ENCODE assay signal across 26 cellular contexts in genomic region chr1:96978867-96979266, GRCh38.
"Had no signal": no experiment of that assay in that cellular context is flagged by ENCODE, and none has a peak within 500 bp of the region (broad histone marks: within the 10 kb centered on the region; RNA-seq: fewer than 3 reads in every experiment).

No MANE protein-coding gene starts in this region.

- H3K36me3 Mint-ChIP-seq: activated naive CD8-positive, alpha-beta T cell treated with anti-CD3 and anti-CD28 coated beads for 36 hours; stimulated activated effector memory CD8-positive, alpha-beta T cell treated with anti-CD3 and anti-CD28 coated beads, Interleukin-12 subunit alpha, Interleukin-12 subunit beta, amount 100 ng/mL, for 72 hours had no signal

- H3K4me3 Mint-ChIP-seq: activated B cell treated with CpG ODN at 0.5 μM for 24 hours; activated naive CD8-positive, alpha-beta T cell treated with anti-CD3 and anti-CD28 coated beads for 36 hours; nephron progenitor cell; stimulated activated effector memory CD8-positive, alpha-beta T cell treated with anti-CD3 and anti-CD28 coated beads, Interleukin-12 subunit alpha, Interleukin-12 subunit beta, amount 100 ng/mL, for 72 hours; stimulated activated naive CD8-positive, alpha-beta T cell treated with anti-CD3 and anti-CD28 coated beads, Interleukin-15, Interleukin-2, amounts not matched to agents 100 ng/mL and 50 ng/mL, for 24 hours had no signal

- H3K4me3 ChIP-seq: adrenal gland, body of pancreas, esophagus squamous epithelium, ovary, sigmoid colon, thoracic aorta had no signal

- H3K27me3 Mint-ChIP-seq: activated B cell treated with CpG ODN at 0.5 μM for 24 hours had no signal

- H3K4me1 ChIP-seq: adrenal gland, body of pancreas, esophagus squamous epithelium, sigmoid colon had no signal

- H3K4me1 Mint-ChIP-seq: activated B cell treated with CpG ODN at 0.5 μM for 24 hours; activated naive CD8-positive, alpha-beta T cell treated with anti-CD3 and anti-CD28 coated beads for 36 hours; stimulated activated effector memory CD8-positive, alpha-beta T cell treated with anti-CD3 and anti-CD28 coated beads, Interleukin-12 subunit alpha, Interleukin-12 subunit beta, amount 100 ng/mL, for 72 hours had no signal

- H3K9me3 ChIP-seq: adrenal gland, body of pancreas, esophagus squamous epithelium, neutrophil, ovary, sigmoid colon, thoracic aorta had no signal

- H3K27ac Mint-ChIP-seq: activated B cell treated with CpG ODN at 0.5 μM for 24 hours; activated naive CD8-positive, alpha-beta T cell treated with anti-CD3 and anti-CD28 coated beads for 36 hours; nephron progenitor cell; progenitor cell of endocrine pancreas; stimulated activated effector memory CD8-positive, alpha-beta T cell treated with anti-CD3 and anti-CD28 coated beads, Interleukin-12 subunit alpha, Interleukin-12 subunit beta, amount 100 ng/mL, for 72 hours; stimulated activated naive CD8-positive, alpha-beta T cell treated with anti-CD3 and anti-CD28 coated beads, Interleukin-15, Interleukin-2, amounts not matched to agents 100 ng/mL and 50 ng/mL, for 24 hours had no signal

- H3K9me3 Mint-ChIP-seq: activated B cell treated with CpG ODN at 0.5 μM for 24 hours; activated naive CD8-positive, alpha-beta T cell treated with anti-CD3 and anti-CD28 coated beads for 36 hours; nephron progenitor cell; stimulated activated effector memory CD8-positive, alpha-beta T cell treated with anti-CD3 and anti-CD28 coated beads, Interleukin-12 subunit alpha, Interleukin-12 subunit beta, amount 100 ng/mL, for 72 hours; stimulated activated naive CD8-positive, alpha-beta T cell treated with anti-CD3 and anti-CD28 coated beads, Interleukin-15, Interleukin-2, amounts not matched to agents 100 ng/mL and 50 ng/mL, for 24 hours had no signal

- DNase-seq: activated B cell treated with CpG ODN at 0.5 μM for 24 hours; activated CD4-positive, alpha-beta T cell treated with anti-CD3 and anti-CD28 coated beads, Interleukin-2, amount 50 U/mL, for 4 hours; activated CD8-positive, alpha-beta memory T cell treated with anti-CD3 and anti-CD28 coated beads for 24 hours; activated effector memory CD4-positive, alpha-beta T cell treated with Interleukin-2 at 50 U/mL for 16 hours; activated naive CD4-positive, alpha-beta T cell treated with Interleukin-2 at 50 U/mL for 16 hours; activated naive CD8-positive, alpha-beta T cell treated with anti-CD3 and anti-CD28 coated beads for 36 hours; adrenal gland; aorta; body of pancreas; effector CD8-positive, alpha-beta T cell; esophagus squamous epithelium; foreskin melanocyte; left cardiac atrium; left ventricle myocardium superior; nephron progenitor cell; ovary; sigmoid colon; small intestine; stimulated activated CD4-positive, alpha-beta T cell treated with anti-CD3 and anti-CD28 coated beads, Interleukin-4, amount 100 ng/mL, for 24 hours; T-helper 2 cell; trophoblast cell had no signal

- ATAC-seq: body of pancreas; left ventricle myocardium superior; stimulated activated effector memory CD8-positive, alpha-beta T cell treated with anti-CD3 and anti-CD28 coated beads, Interleukin-12 subunit alpha, Interleukin-12 subunit beta, amount 100 ng/mL, for 72 hours had no signal

- H3K27me3 ChIP-seq: adrenal gland, body of pancreas, esophagus squamous epithelium, neutrophil, ovary, sigmoid colon had no signal

- H3K36me3 ChIP-seq: adrenal gland, esophagus squamous epithelium, neutrophil, ovary, sigmoid colon, thoracic aorta had no signal
